13 cellular contexts compared by ENCODE assay signal in the genomic region with DNA sequence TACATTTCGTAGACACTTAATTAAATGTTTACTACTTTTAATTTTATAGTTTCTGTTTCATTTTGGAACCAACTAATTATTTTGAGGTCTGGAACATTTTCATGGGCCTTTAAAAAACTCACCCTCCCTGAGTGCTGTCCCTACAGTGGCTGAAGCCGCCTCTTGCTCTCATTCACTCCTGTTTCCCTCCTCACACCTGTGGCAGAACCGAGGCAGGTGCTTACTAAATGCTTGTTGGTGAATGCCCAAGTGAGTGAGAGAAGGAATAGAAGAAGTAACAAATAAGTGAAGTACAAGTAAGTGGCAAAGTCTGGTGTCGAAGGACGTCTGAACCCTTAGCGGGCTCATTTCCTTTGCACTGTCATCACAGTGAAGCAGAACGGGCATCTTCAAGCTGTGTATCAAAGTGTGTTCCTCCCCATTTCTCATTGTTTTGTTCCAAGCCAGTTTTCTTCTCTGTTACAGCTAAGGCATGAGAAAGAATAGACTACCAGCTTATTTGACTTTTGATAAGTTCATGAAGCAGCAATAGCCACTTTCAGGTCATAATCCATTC.
DNase-seq lines count a peak whose midpoint lies in the region; ATAC-seq, FAIRE-seq and TF ChIP-seq lines count a peak whose summit lies in the region.
"Had no signal": no experiment of that assay in that cellular context is flagged by ENCODE, and none has a peak within 500 bp of the region (broad histone marks: within the 10 kb centered on the region; RNA-seq: fewer than 3 reads in every experiment).

No MANE protein-coding gene starts in this region.

- H3K4me3 Mint-ChIP-seq in activated CD8-positive, alpha-beta T cell treated with anti-CD3 and anti-CD28 coated beads for 36 hours, result peak overlapping the region; percentile 48
- no peak overlapping the region for H3K4me3 Mint-ChIP-seq in H9

- no peaks in the 10 kb centered on the region for H3K79me2 ChIP-seq in H9 (ENCODE audit: insufficient read depth, low read length)
- H3K79me2 ChIP-seq: parathyroid adenoma had no signal

- no peak overlapping the region for H3K23ac ChIP-seq in H9 (ENCODE audit: insufficient read length, low read depth, low read length)

- H2AK5ac ChIP-seq in H9 (ENCODE audit: insufficient read length, low read length), result no peak overlapping the region

- TF ChIP-seq CTCF in GM12865 (IDR thresholded peaks at IDR 0.05; ENCODE audit: insufficient read depth, low read depth, low read length, missing control alignments) (no peak), H9 (conservative IDR thresholded peaks at IDR 0.05) (no peak)
- no peak for TF ChIP-seq CTCF in activated CD8-positive, alpha-beta T cell treated with anti-CD3 and anti-CD28 coated beads for 36 hours (IDR thresholded peaks at IDR 0.05)

- H2AFZ ChIP-seq in H9 (ENCODE audit: low read length), result no peak overlapping the region
- H2AFZ ChIP-seq: parathyroid adenoma had no signal

- H2BK5ac ChIP-seq in H9 (ENCODE audit: insufficient read length, low read length), result no peak overlapping the region

- H3K27me3 Mint-ChIP-seq in activated CD8-positive, alpha-beta T cell treated with anti-CD3 and anti-CD28 coated beads for 36 hours, result no peaks in the 10 kb centered on the region
- H3K27me3 Mint-ChIP-seq in H9 (ENCODE audit: low read depth), result no peaks in the 10 kb centered on the region

- H3K9me3 ChIP-seq in H9 (ENCODE audit: control insufficient read depth, low read depth, low read length), result no peaks in the 10 kb centered on the region
- H3K9me3 ChIP-seq: Caco-2 had no signal

- H3T11ph ChIP-seq in H9 (ENCODE audit: low read length), result no peak overlapping the region

- H3K4me1 ChIP-seq in H9 (ENCODE audit: insufficient read depth, low read length), result no peaks in the 10 kb centered on the region
- H3K4me1 ChIP-seq: Caco-2, parathyroid adenoma had no signal

- peaks cover 26% of the 10 kb centered on the region for H3K36me3 Mint-ChIP-seq in activated CD8-positive, alpha-beta T cell treated with anti-CD3 and anti-CD28 coated beads for 36 hours (ENCODE audit: low read depth)
- peaks cover 0 to 4% (median 0%) of the 10 kb centered on the region in 3 experiments; a peak in 1 of 7 replicates for H3K36me3 Mint-ChIP-seq in H9 (ENCODE audit: insufficient read depth in 1 of 3, low read depth in 3 of 3)

- no peak overlapping the region for H3K14ac ChIP-seq in H9 (ENCODE audit: insufficient read depth, low read length)

- H4K20me1 ChIP-seq in H9 (ENCODE audit: control insufficient read depth, insufficient read depth, insufficient read length), result no peaks in the 10 kb centered on the region

- intact Hi-C loops in activated CD8-positive, alpha-beta T cell treated with anti-CD3 and anti-CD28 coated beads for 36 hours (cut with micrococcal nuclease), result no loop called here

- no peaks in the 10 kb centered on the region for H3K27me3 ChIP-seq in H9 (ENCODE audit: insufficient read depth, low read length)

- ATAC-seq in GM19438 (IDR thresholded peaks at IDR 0.05; ENCODE audit: low read depth, unreplicated experiment) (peak; percentile 42), HG03025 (IDR thresholded peaks at IDR 0.05; ENCODE audit: low FRiP score, unreplicated experiment) (peak; percentile 50)
- ATAC-seq in activated CD8-positive, alpha-beta T cell treated with anti-CD3 and anti-CD28 coated beads for 36 hours, result peak; percentile 51

- no peak overlapping the region for H4K5ac ChIP-seq in H9 (ENCODE audit: insufficient read length, low read depth, low read length)

- H2BK12ac ChIP-seq in H9 (ENCODE audit: insufficient read length, low read depth, low read length), result no peak overlapping the region

- TF ChIP-seq POLR2A in H54 (IDR thresholded peaks at IDR 0.05; ENCODE audit: low read depth, low read length), result no peak

- H3K4me2 ChIP-seq in H9 (ENCODE audit: insufficient read depth, insufficient read length, low read length), result no peak overlapping the region

- peak; percentile 41 for DNase-seq in GM12865 (ENCODE audit: low read depth)
- no peak for DNase-seq in activated CD8-positive, alpha-beta T cell treated with anti-CD3 and anti-CD28 coated beads for 36 hours
- no peak for DNase-seq in H9
- no peak for DNase-seq in midbrain (lab: John Stamatoyannopoulos, UW)
- no peak for DNase-seq in H54 (ENCODE audit: insufficient read length, low spot score)
- DNase-seq in COR-L47 (lab: John Stamatoyannopoulos, UW), result no peak
- DNase-seq: anterior cingulate cortex; Caco-2; kidney; NK-92 treated with Interleukin-12 subunit alpha and Interleukin-12 subunit beta, amount 100 ng/mL, for 24 hours had no signal

- no peak overlapping the region for H4K8ac ChIP-seq in H9 (replicated peaks; ENCODE audit: insufficient read length, low read depth, low read length)

- WGBS in H9 (ENCODE audit: extremely low coverage, insufficient read length, low lambda C conversion rate), result no CpG with 5 or more reads among the region's 7 CpGs

- H3K18ac ChIP-seq in H9 (ENCODE audit: insufficient read length, low read depth, low read length), result no peak overlapping the region

- peak overlapping the region; percentile 35 for H3K4me3 ChIP-seq in GM12865 (ENCODE audit: low read depth, low read length)

- no peak overlapping the region for H3K27ac ChIP-seq in H9 (ENCODE audit: insufficient read length, low read depth, low read length)
- H3K27ac ChIP-seq: parathyroid adenoma had no signal

- H2BK15ac ChIP-seq in H9 (ENCODE audit: low read depth, low read length), result no peak overlapping the region

- H3K27ac Mint-ChIP-seq in activated CD8-positive, alpha-beta T cell treated with anti-CD3 and anti-CD28 coated beads for 36 hours, result peak overlapping the region; percentile 55
- no peak overlapping the region; a peak in 2 of 7 replicates for H3K27ac Mint-ChIP-seq in H9

- FAIRE-seq in H54 (lab: Jason Lieb, UNC), result no peak
- FAIRE-seq: kidney had no signal

- no peak overlapping the region for H2BK20ac ChIP-seq in H9 (ENCODE audit: low read depth, low read length, poor library complexity, severe bottlenecking)

- H3K9ac ChIP-seq in H9 (ENCODE audit: extremely low read depth, insufficient read length, low read length), result no peak overlapping the region
- H3K9ac ChIP-seq: parathyroid adenoma had no signal

- H2BK120ac ChIP-seq in H9 (ENCODE audit: low read depth, low read length, poor library complexity, severe bottlenecking), result no peak overlapping the region

- no peak overlapping the region for H4K91ac ChIP-seq in H9 (ENCODE audit: insufficient read length, low read depth, low read length)

- CTCF ChIA-PET in activated CD8-positive, alpha-beta T cell treated with anti-CD3 and anti-CD28 coated beads for 36 hours (lab: Charles Lee), result interaction anchor here (1.1 kb wide), 1 partner anchor 169 kb away, joined by 3 read pairs; no protein-coding TSS in a partner anchor

- H3K56ac ChIP-seq in H9 (ENCODE audit: insufficient read length, low read depth, low read length), result no peak overlapping the region

- no peaks in the 10 kb centered on the region for H3K79me1 ChIP-seq in H9 (ENCODE audit: insufficient read depth, low read depth, low read length, poor library complexity, severe bottlenecking)

- H3K4me1 Mint-ChIP-seq in activated CD8-positive, alpha-beta T cell treated with anti-CD3 and anti-CD28 coated beads for 36 hours (ENCODE audit: low read depth), result peaks cover 28% of the 10 kb centered on the region
- peaks cover 3% of the 10 kb centered on the region in 2 experiments; a peak in 1 of 4 replicates for H3K4me1 Mint-ChIP-seq in H9

- POLR2A ChIA-PET in activated CD8-positive, alpha-beta T cell treated with anti-CD3 and anti-CD28 coated beads for 36 hours (lab: Charles Lee), result no interaction called here

- H3K23me2 ChIP-seq in H9 (ENCODE audit: insufficient read length, low read depth, low read length, poor library complexity, severe bottlenecking), result no peaks in the 10 kb centered on the region

- no peaks in the 10 kb centered on the region for H3K9me3 Mint-ChIP-seq in activated CD8-positive, alpha-beta T cell treated with anti-CD3 and anti-CD28 coated beads for 36 hours
- H3K9me3 Mint-ChIP-seq in H9, result no peaks in the 10 kb centered on the region

- H3K4ac ChIP-seq in H9 (ENCODE audit: low read depth, low read length), result no peak overlapping the region
